Comparison of ENCODE assay signal across 1 cellular context in the genomic region with DNA sequence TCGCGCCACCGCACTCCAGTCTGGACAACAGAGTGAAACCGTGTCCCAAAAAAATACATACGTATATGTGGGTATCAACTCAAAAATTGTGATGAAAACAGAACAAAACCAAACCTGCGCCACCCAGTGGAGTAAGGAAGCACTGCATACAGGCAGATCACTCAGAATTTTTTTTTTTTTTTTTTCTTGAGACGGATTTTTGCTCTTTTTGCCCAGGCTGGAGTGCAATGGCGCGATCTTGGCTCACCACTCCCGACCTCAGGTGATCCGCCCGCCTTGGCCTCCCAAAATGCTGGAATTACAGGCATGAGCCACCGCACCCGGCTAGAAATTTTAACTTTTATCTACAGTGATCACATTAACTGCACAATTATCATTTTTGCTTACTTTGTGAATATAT.
TF ChIP-seq lines count a peak whose summit lies in the region.

No MANE protein-coding gene starts in this region.

TF ChIP-seq in GM12878, 131 proteins besides CTCF, POLR2A, EP300 and RAD21 (continued from another document):
- TF ChIP-seq WRNIP1 (IDR thresholded peaks at IDR 0.05; ENCODE audit: borderline replicate concordance, low read depth, low read length), result no peak
- TF ChIP-seq, protein P1, sequence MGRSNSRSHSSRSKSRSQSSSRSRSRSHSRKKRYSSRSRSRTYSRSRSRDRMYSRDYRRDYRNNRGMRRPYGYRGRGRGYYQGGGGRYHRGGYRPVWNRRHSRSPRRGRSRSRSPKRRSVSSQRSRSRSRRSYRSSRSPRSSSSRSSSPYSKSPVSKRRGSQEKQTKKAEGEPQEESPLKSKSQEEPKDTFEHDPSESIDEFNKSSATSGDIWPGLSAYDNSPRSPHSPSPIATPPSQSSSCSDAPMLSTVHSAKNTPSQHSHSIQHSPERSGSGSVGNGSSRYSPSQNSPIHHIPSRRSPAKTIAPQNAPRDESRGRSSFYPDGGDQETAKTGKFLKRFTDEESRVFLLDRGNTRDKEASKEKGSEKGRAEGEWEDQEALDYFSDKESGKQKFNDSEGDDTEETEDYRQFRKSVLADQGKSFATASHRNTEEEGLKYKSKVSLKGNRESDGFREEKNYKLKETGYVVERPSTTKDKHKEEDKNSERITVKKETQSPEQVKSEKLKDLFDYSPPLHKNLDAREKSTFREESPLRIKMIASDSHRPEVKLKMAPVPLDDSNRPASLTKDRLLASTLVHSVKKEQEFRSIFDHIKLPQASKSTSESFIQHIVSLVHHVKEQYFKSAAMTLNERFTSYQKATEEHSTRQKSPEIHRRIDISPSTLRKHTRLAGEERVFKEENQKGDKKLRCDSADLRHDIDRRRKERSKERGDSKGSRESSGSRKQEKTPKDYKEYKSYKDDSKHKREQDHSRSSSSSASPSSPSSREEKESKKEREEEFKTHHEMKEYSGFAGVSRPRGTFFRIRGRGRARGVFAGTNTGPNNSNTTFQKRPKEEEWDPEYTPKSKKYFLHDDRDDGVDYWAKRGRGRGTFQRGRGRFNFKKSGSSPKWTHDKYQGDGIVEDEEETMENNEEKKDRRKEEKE (IDR thresholded peaks at IDR 0.05), result no peak
- no peak for TF ChIP-seq STAT1 (conservative IDR thresholded peaks at IDR 0.05)
- no peak for TF ChIP-seq EGR1 (IDR thresholded peaks at IDR 0.05; ENCODE audit: borderline replicate concordance in 1 of 2, low read depth in 2 of 2, low read length in 2 of 2)
- peak; percentile 69 for TF ChIP-seq YY1 (IDR thresholded peaks at IDR 0.05; ENCODE audit: low read depth, low read length)
- TF ChIP-seq, protein P2, sequence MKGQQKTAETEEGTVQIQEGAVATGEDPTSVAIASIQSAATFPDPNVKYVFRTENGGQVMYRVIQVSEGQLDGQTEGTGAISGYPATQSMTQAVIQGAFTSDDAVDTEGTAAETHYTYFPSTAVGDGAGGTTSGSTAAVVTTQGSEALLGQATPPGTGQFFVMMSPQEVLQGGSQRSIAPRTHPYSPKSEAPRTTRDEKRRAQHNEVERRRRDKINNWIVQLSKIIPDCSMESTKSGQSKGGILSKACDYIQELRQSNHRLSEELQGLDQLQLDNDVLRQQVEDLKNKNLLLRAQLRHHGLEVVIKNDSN (IDR thresholded peaks at IDR 0.05; ENCODE audit: borderline replicate concordance, extremely low read length, insufficient read depth, low read depth, low read length), result no peak
- no peak for TF ChIP-seq BMI1 (IDR thresholded peaks at IDR 0.05; ENCODE audit: borderline replicate concordance)
- no peak for TF ChIP-seq ZNF24 (IDR thresholded peaks at IDR 0.05)
- TF ChIP-seq RUNX3 (IDR thresholded peaks at IDR 0.05; ENCODE audit: low read length), result peak; percentile 13; the same call in 1 of the 2 replicates
